Comparison of ENCODE assay signal across 24 cellular contexts in the genomic region with DNA sequence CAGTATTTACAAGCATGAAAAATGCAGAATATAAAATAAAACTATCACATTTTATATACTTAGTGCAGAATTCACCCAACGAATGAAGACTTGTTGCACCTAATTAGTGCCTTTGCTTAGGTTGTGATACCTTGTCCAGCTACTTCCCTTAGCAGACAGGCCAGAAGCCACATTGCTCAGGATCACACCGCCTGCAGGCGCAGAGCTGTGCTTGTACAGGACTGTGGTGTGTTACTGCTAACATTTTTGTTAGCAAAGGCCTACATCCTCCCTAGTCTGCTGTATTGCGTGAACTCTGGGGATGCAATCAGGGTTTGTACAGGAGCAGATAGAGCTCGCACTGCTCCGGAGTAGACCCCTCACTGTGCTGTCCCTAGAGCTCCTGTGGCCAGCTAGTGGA.
"Had no signal": no experiment of that assay in that cellular context is flagged by ENCODE, and none has a peak within 500 bp of the region (broad histone marks: within the 10 kb centered on the region; RNA-seq: fewer than 3 reads in every experiment).

No MANE protein-coding gene starts in this region.

- H3K4me3 ChIP-seq: esophagus muscularis mucosa, lung, ovary, psoas muscle, sigmoid colon, testis, tibial artery, upper lobe of left lung had no signal

- H3K27me3 ChIP-seq: esophagus muscularis mucosa, foreskin keratinocyte, ovary, sigmoid colon, testis, tibial artery, upper lobe of left lung had no signal

- FAIRE-seq: kidney, urothelium cell line had no signal

- DNase-seq: cortex of kidney; effector CD4-positive, alpha-beta T cell; foreskin keratinocyte; kidney; natural killer cell; occipital lobe; ovary; posterior cingulate gyrus; psoas muscle; right cardiac atrium; sigmoid colon; stimulated activated CD4-positive, alpha-beta T cell treated with anti-CD3 and anti-CD28 coated beads, Interleukin-2, amount 100 ng/mL, for 24 hours; stimulated activated CD4-positive, alpha-beta T cell treated with anti-CD3 and anti-CD28 coated beads, Interleukin-4, amount 100 ng/mL, for 4 hours; stimulated activated naive CD8-positive, alpha-beta T cell treated with anti-CD3 and anti-CD28 coated beads, Interleukin-15, Interleukin-2, amounts not matched to agents 100 U/mL and 50 U/mL, for 24 hours; substantia nigra; testis; tibial artery; upper lobe of left lung had no signal

- ATAC-seq: foreskin keratinocyte; left lobe of liver; natural killer cell; psoas muscle; right cardiac atrium; stimulated activated memory B cell treated with anti-CD40 and anti-IgM and Interleukin-4, amounts not matched to agents 10 μg/mL and 1 μg/mL and 100 μg/mL, for 72 hours; stimulated activated naive CD8-positive, alpha-beta T cell treated with anti-CD3 and anti-CD28 coated beads, Interleukin-15, Interleukin-2, amounts not matched to agents 100 U/mL and 50 U/mL, for 24 hours had no signal

- H3K27ac ChIP-seq: epithelial cell of prostate, esophagus muscularis mucosa, foreskin keratinocyte, ovary, psoas muscle, sigmoid colon, testis, tibial artery, upper lobe of left lung had no signal

- H3K4me1 ChIP-seq: esophagus muscularis mucosa, foreskin keratinocyte, psoas muscle, sigmoid colon, testis, tibial artery, upper lobe of left lung had no signal

- H3K9me3 ChIP-seq: esophagus muscularis mucosa, ovary, psoas muscle, sigmoid colon, testis, tibial artery, upper lobe of left lung had no signal

- H3K36me3 ChIP-seq: esophagus muscularis mucosa, ovary, sigmoid colon, tibial artery, upper lobe of left lung had no signal
